ENCODE assay signal across 11 cellular contexts in genomic region chr12:6181583-6182278, GRCh38. TPM values are rescaled to one million over a fixed set of nuclear protein-coding genes. Genes with fewer than 3 reads are reported as not detected.
DNase-seq lines count a peak whose midpoint lies in the region; ATAC-seq and TF ChIP-seq lines count a peak whose summit lies in the region.
"Had no signal": no experiment of that assay in that cellular context is flagged by ENCODE, and none has a peak within 500 bp of the region (broad histone marks: within the 10 kb centered on the region; RNA-seq: fewer than 3 reads in every experiment).

No MANE protein-coding gene starts in this region.

- H3K36me3 ChIP-seq in PC-3 (ENCODE audit: low read depth, low read length) (no peaks in the 10 kb centered on the region), esophagus muscularis mucosa (no peaks in the 10 kb centered on the region), prostate gland (no peaks in the 10 kb centered on the region)

- CTCF ChIA-PET in PC-3 (lab: Charles Lee), result interaction anchor here (0.8 kb wide), 1 partner anchor 14 kb away, joined by 5 read pairs; no protein-coding TSS in a partner anchor

- no TSS peak for BruUV-seq in PC-3 (replicated peaks; lab: Mats Ljungman, UMichigan)

- POLR2A ChIA-PET in PC-3 (lab: Charles Lee; ENCODE audit: unreplicated experiment), result no interaction called here

- H3K27me3 ChIP-seq in PC-3 (ENCODE audit: low read length), result no peaks in the 10 kb centered on the region
- no peaks in the 10 kb centered on the region for H3K27me3 ChIP-seq in esophagus muscularis mucosa
- no peaks in the 10 kb centered on the region for H3K27me3 ChIP-seq in prostate gland (replicated peaks; ENCODE audit: insufficient read depth)

- ATAC-seq in PC-3 (no peak; the same call in 1 of the 2 replicates), GM21576 (IDR thresholded peaks at IDR 0.05; ENCODE audit: unreplicated experiment) (no peak)
- ATAC-seq: activated CD8-positive, alpha-beta memory T cell treated with anti-CD3 and anti-CD28 coated beads, Interleukin-2, amount 10 ng/mL, durations not matched to agents 7 days and 5 days had no signal

- peaks cover 31% of the 10 kb centered on the region for H3K4me1 ChIP-seq in PC-3 (ENCODE audit: insufficient read depth, low read length)
- H3K4me1 ChIP-seq in esophagus muscularis mucosa, result peaks cover 43 to 68% (median 62%) of the 10 kb centered on the region in 4 donors
- H3K4me1 ChIP-seq in prostate gland (replicated peaks), result peaks cover 13% of the 10 kb centered on the region

- H4K20me1 ChIP-seq in PC-3 (ENCODE audit: low read length), result no peaks in the 10 kb centered on the region

- peak overlapping the region; percentile 65 for H3K27ac ChIP-seq in 22Rv1
- peak overlapping the region; percentile 58 for H3K27ac ChIP-seq in PC-3 (ENCODE audit: low read length)
- H3K27ac ChIP-seq in esophagus muscularis mucosa (replicated peaks in 1 of 4), result peak overlapping the region; percentile 73 to 84 (median 78)
- peak overlapping the region; percentile 64 to 77 for H3K27ac ChIP-seq in prostate gland

- H3K9ac ChIP-seq in PC-3 (ENCODE audit: low read length), result no peak overlapping the region

- TF ChIP-seq POLR2A in esophagus muscularis mucosa (IDR thresholded peaks at IDR 0.05; ENCODE audit: low read depth) (no peak), prostate gland (IDR thresholded peaks at IDR 0.05) (no peak)

- H3K4me2 ChIP-seq in PC-3 (ENCODE audit: low read length), result peak overlapping the region; percentile 39

- no peaks in the 10 kb centered on the region for H3F3A ChIP-seq in PC-3 (ENCODE audit: low read length, unreplicated experiment)

- TF ChIP-seq CTCF in 22Rv1 (IDR thresholded peaks at IDR 0.05) (no peak), PC-3 (conservative IDR thresholded peaks at IDR 0.05; ENCODE audit: low read depth, low read length) (no peak), esophagus muscularis mucosa (IDR thresholded peaks at IDR 0.05) (no peak), prostate gland (IDR thresholded peaks at IDR 0.05) (no peak)

- intact Hi-C loops in PC-3 (cut with micrococcal nuclease) (loop anchor here (5.0 kb wide), 1 partner anchor 114 kb away; no protein-coding TSS in a partner anchor), esophagus muscularis mucosa (cut with DNase I) (no loop called here), prostate gland (cut with DNase I) (no loop called here)

- H3K9me3 ChIP-seq in PC-3 (ENCODE audit: low read length), result no peaks in the 10 kb centered on the region
- no peaks in the 10 kb centered on the region for H3K9me3 ChIP-seq in esophagus muscularis mucosa
- no peaks in the 10 kb centered on the region for H3K9me3 ChIP-seq in prostate gland

- no peak for TF ChIP-seq EP300 in esophagus muscularis mucosa (IDR thresholded peaks at IDR 0.05)

- H3K9me2 ChIP-seq in PC-3 (replicated peaks; ENCODE audit: low read length), result no peaks in the 10 kb centered on the region

- H3K79me2 ChIP-seq in PC-3 (ENCODE audit: low read length), result no peaks in the 10 kb centered on the region

- H3K4me3 ChIP-seq in PC-3 (ENCODE audit: low read length) (no peak overlapping the region), esophagus muscularis mucosa (peak overlapping the region in 1 of 4 donors; percentile 1), prostate gland (no peak overlapping the region)

- H2AFZ ChIP-seq in PC-3 (ENCODE audit: low read length), result peak overlapping the region; percentile 60; the same call in 1 of the 2 replicates

- DNase-seq in PC-3, result no peak
- DNase-seq in esophagus muscularis mucosa (ENCODE audit: extremely low spot score), result no peak
- DNase-seq in prostate gland (ENCODE audit: low spot score), result no peak
- no peak for DNase-seq in CD1c-positive myeloid dendritic cell (ENCODE audit: extremely low spot score)
- no peak for DNase-seq in activated CD4-positive, alpha-beta T cell treated with anti-CD3 and anti-CD28 coated beads for 4 hours
- DNase-seq in NCI-H526 (lab: John Stamatoyannopoulos, UW), result no peak
- DNase-seq: activated CD8-positive, alpha-beta memory T cell treated with anti-CD3 and anti-CD28 coated beads, Interleukin-2, amount 10 ng/mL, durations not matched to agents 7 days and 5 days; C1 segment of cervical spinal cord; NCI-H1930 had no signal

- WGBS in esophagus muscularis mucosa, result 55% methylated on average over 17 of the region's 17 CpGs
- 43% methylated on average over 17 of the region's 17 CpGs for WGBS in prostate gland

RNA-seq across cellular contexts. Expression of gene CD9, which starts 18.5 kb away (rescaled TPM):
- total RNA-seq in PC-3 (2014; rRNA removed), result 153 and 174 TPM in 2 replicates
- 100 to 1,000 TPM; 349 to 416 (median 399) TPM for total RNA-seq in esophagus muscularis mucosa
- 100 to 1,000 TPM; 198 to 845 TPM for total RNA-seq in prostate gland

RNA-seq across cellular contexts. Expression of gene VWF, which starts 57.3 kb away (rescaled TPM):
- total RNA-seq in PC-3 (2014; rRNA removed), result not detected in 2 replicates
- total RNA-seq in esophagus muscularis mucosa, result 100 to 1,000 TPM; 163 to 367 (median 253) TPM
- 100 to 1,000 TPM in 1 of 2 donors, 10 to 100 TPM in 1; 55.0 to 193 TPM for total RNA-seq in prostate gland

Comparison
In these comparisons a context has a peak if more than half of its experiments do, and no peak if none do; other contexts are left out.
1. RNA of gene VWF, which starts 57.3 kb away (total RNA-seq): 163 to 367 TPM in esophagus muscularis mucosa and 55.0 to 193 TPM in prostate gland; not detected in PC-3; every median in the first group is over 10 times any median in the second.
2. Peak in every context shown above with its lines, with median percentiles within 50 percentile points of each other: H3K27ac ChIP-seq.